ENCODE assay signal across 15 cellular contexts in genomic region chr6:8054276-8054675, GRCh38.
DNase-seq lines count a peak whose midpoint lies in the region; ATAC-seq and TF ChIP-seq lines count a peak whose summit lies in the region.
"Had no signal": no experiment of that assay in that cellular context is flagged by ENCODE, and none has a peak within 500 bp of the region (broad histone marks: within the 10 kb centered on the region; RNA-seq: fewer than 3 reads in every experiment).

No MANE protein-coding gene starts in this region.

- DNase-seq in AG10803 (ENCODE audit: low read depth): peak; percentile 22
- DNase-seq in amniotic epithelial cell (ENCODE audit: low read depth): peak; percentile 54
- DNase-seq in epithelial cell of esophagus (ENCODE audit: low read depth): peak; percentile 28
- peak; percentile 66 for DNase-seq in iris pigment epithelial cell (ENCODE audit: low read depth)
- no peak for DNase-seq in SKM-1 treated with dmso at 0.1 percent for 144 hours (lab: John Stamatoyannopoulos, UW; ENCODE audit: unreplicated experiment)
- DNase-seq in NCI-H1105 (lab: John Stamatoyannopoulos, UW): no peak
- no peak for DNase-seq in activated effector memory CD4-positive, alpha-beta T cell treated with Interleukin-2 at 50 U/mL for 16 hours
- DNase-seq: 8988T; C1 segment of cervical spinal cord; CD4-positive, alpha-beta T cell; DMS79; H7 had no signal

- no peak for ATAC-seq in HG03175 (IDR thresholded peaks at IDR 0.05; ENCODE audit: unreplicated experiment)
- ATAC-seq: GM12878, GM23338 had no signal

- TF ChIP-seq CTCF in AG10803 (conservative IDR thresholded peaks at IDR 0.05; ENCODE audit: low read length): no peak
- TF ChIP-seq CTCF in epithelial cell of esophagus (IDR thresholded peaks at IDR 0.05; ENCODE audit: insufficient read depth, low read depth, low read length, missing control alignments): no peak

- H3K4me3 ChIP-seq in AG10803 (ENCODE audit: low read length) (no peak overlapping the region), epithelial cell of esophagus (ENCODE audit: low read length) (no peak overlapping the region)
- H3K4me3 ChIP-seq: GM12878, GM23338 had no signal

Comparison
In these comparisons a context has a peak if more than half of its experiments do, and no peak if none do; other contexts are left out.
1. DNase-seq: peak in AG10803 (single experiment), amniotic epithelial cell (single experiment), epithelial cell of esophagus (single experiment) and iris pigment epithelial cell (single experiment); none in SKM-1 treated with dmso at 0.1 percent for 144 hours (single experiment), NCI-H1105 (single experiment) and activated effector memory CD4-positive, alpha-beta T cell treated with Interleukin-2 at 50 U/mL for 16 hours (single experiment).